8 cellular contexts compared by ENCODE assay signal in genomic region chr19:52248256-52248655, GRCh38. TPM values are rescaled to one million over a fixed set of nuclear protein-coding genes. Genes with fewer than 3 reads are reported as not detected.
DNase-seq lines count a peak whose midpoint lies in the region; TF ChIP-seq lines count a peak whose summit lies in the region.

No MANE protein-coding gene starts in this region.

- TF ChIP-seq CTCF in GM12875 (IDR thresholded peaks at IDR 0.05; ENCODE audit: borderline replicate concordance, insufficient read depth, low read depth, low read length) = peak; percentile 20; the same call in 1 of the 2 replicates

- intact Hi-C loops in posterior vena cava (cut with DNase I) = loop anchor here in 1 of 2 donors (10.0 kb wide), 1 partner anchor 113 kb away; the partner anchor contains the start of gene ZNF616

- no peak overlapping the region for H3K4me3 ChIP-seq in GM12875 (ENCODE audit: low read depth, low read length)

- peak; percentile 6 for DNase-seq in NCI-H524 treated with DMSO at 0.1 percent for 48 hours (lab: John Stamatoyannopoulos, UW)
- DNase-seq in activated CD8-positive, alpha-beta memory T cell treated with anti-CD3 and anti-CD28 coated beads, Interleukin-2, amount 50 U/mL, for 4 hours = peak; percentile 62
- DNase-seq in fibroblast of peridontal ligament (ENCODE audit: extremely low read depth) = peak; percentile 42
- peak; percentile 83 for DNase-seq in posterior vena cava (ENCODE audit: low spot score)
- DNase-seq in GM19238 (ENCODE audit: insufficient read length, low spot score) = no peak
- no peak for DNase-seq in NCI-H510A (lab: John Stamatoyannopoulos, UW)
- DNase-seq in HCEC 1CT = no peak

RNA-seq across cellular contexts. Expression of gene ZNF766, which starts 21.1 kb away (rescaled TPM):
- 10 to 100 TPM; 11.5 to 15.6 TPM for total RNA-seq in posterior vena cava

RNA-seq across cellular contexts. Expression of gene ZNF480, which starts 48.7 kb away (rescaled TPM):
- total RNA-seq in posterior vena cava = 10 to 100 TPM; 10.9 to 12.4 TPM

RNA-seq across cellular contexts. Expression of gene PPP2R1A, which starts 58.4 kb away (rescaled TPM):
- total RNA-seq in posterior vena cava = 100 to 1,000 TPM; 164 to 207 TPM

Comparison
In these comparisons a context has a peak if more than half of its experiments do, and no peak if none do; other contexts are left out.
1. DNase-seq: peak in NCI-H524 treated with DMSO at 0.1 percent for 48 hours (single experiment), activated CD8-positive, alpha-beta memory T cell treated with anti-CD3 and anti-CD28 coated beads, Interleukin-2, amount 50 U/mL, for 4 hours (single experiment), fibroblast of peridontal ligament (single experiment) and posterior vena cava (single experiment); none in GM19238 (single experiment), NCI-H510A (single experiment) and HCEC 1CT (single experiment).